Comparison of ENCODE assay signal across 18 cellular contexts in the genomic region with DNA sequence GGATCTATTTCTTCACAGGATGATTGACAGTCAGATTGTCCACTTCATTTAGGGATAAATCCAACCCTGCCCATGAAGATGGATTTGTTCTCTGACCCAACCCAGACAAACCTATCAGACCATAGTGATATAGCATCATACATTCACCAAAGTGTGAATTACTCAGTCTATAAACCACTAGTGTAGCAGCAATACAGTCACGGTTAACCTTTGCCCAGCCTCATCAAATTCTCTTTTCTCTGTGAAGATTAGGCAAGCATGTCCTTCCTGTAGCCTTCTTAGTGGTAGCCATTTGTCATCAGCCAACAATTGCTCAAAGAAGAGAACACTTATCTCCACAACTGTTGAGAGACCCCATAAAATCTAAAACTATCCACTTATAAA. TPM values are rescaled to one million over a fixed set of nuclear protein-coding genes. Genes with fewer than 3 reads are reported as not detected.
DNase-seq lines count a peak whose midpoint lies in the region; ATAC-seq and TF ChIP-seq lines count a peak whose summit lies in the region.
"Had no signal": no experiment of that assay in that cellular context is flagged by ENCODE, and none has a peak within 500 bp of the region (broad histone marks: within the 10 kb centered on the region; RNA-seq: fewer than 3 reads in every experiment).

No MANE protein-coding gene starts in this region.

- no peak overlapping the region for H3K4me3 ChIP-seq in foreskin fibroblast (ENCODE audit: low read depth in 1 of 2, low read length in 2 of 2)
- H3K4me3 ChIP-seq in sigmoid colon: no peak overlapping the region
- H3K4me3 ChIP-seq: right atrium auricular region had no signal

- no peak overlapping the region for H3K4me3 Mint-ChIP-seq in activated T-cell treated with anti-CD3 and anti-CD28 coated beads, Interleukin-2, amount 50 U/mL, for 4 hours
- no peak overlapping the region for H3K4me3 Mint-ChIP-seq in T-cell
- no peak overlapping the region for H3K4me3 Mint-ChIP-seq in stimulated activated naive B cell treated with anti-CD40 and anti-IgM and Interleukin-4, amounts not matched to agents 10 μg/mL and 1 μg/mL and 100 μg/mL, for 72 hours

- peaks cover 0 to 90% (median 7%) of the 10 kb centered on the region in 4 donors for H3K36me3 ChIP-seq in sigmoid colon
- H3K36me3 ChIP-seq: neutrophil had no signal

- no peaks in the 10 kb centered on the region for H3K4me1 ChIP-seq in sigmoid colon
- H3K4me1 ChIP-seq: right atrium auricular region had no signal

- no peak overlapping the region for H3K27ac ChIP-seq in sigmoid colon
- H3K27ac ChIP-seq: neutrophil, right atrium auricular region had no signal

- no peaks in the 10 kb centered on the region for H3K9me3 ChIP-seq in sigmoid colon
- H3K9me3 ChIP-seq: neutrophil, right atrium auricular region had no signal

- no peak for TF ChIP-seq EP300 in sigmoid colon (IDR thresholded peaks at IDR 0.05)

- no peaks in the 10 kb centered on the region for H3K9me3 Mint-ChIP-seq in activated T-cell treated with anti-CD3 and anti-CD28 coated beads, Interleukin-2, amount 50 U/mL, for 4 hours
- H3K9me3 Mint-ChIP-seq in T-cell: no peaks in the 10 kb centered on the region
- H3K9me3 Mint-ChIP-seq in stimulated activated naive B cell treated with anti-CD40 and anti-IgM and Interleukin-4, amounts not matched to agents 10 μg/mL and 1 μg/mL and 100 μg/mL, for 72 hours: no peaks in the 10 kb centered on the region

- no peaks in the 10 kb centered on the region for H3K27me3 ChIP-seq in sigmoid colon
- H3K27me3 ChIP-seq: neutrophil, right atrium auricular region had no signal

- CTCF ChIA-PET in T-cell (lab: Charles Lee): interaction anchor here in 1 of 2 donors (0.7 to 1.1 kb wide), 2 partner anchors 12 to 357 kb away, joined by 3 to 4 read pairs; no protein-coding TSS in a partner anchor

- H3K36me3 Mint-ChIP-seq in activated T-cell treated with anti-CD3 and anti-CD28 coated beads, Interleukin-2, amount 50 U/mL, for 4 hours (ENCODE audit: insufficient read depth): peaks cover 42% of the 10 kb centered on the region
- H3K36me3 Mint-ChIP-seq in T-cell: peaks cover 47% of the 10 kb centered on the region
- H3K36me3 Mint-ChIP-seq in stimulated activated naive B cell treated with anti-CD40 and anti-IgM and Interleukin-4, amounts not matched to agents 10 μg/mL and 1 μg/mL and 100 μg/mL, for 72 hours: peaks cover 26 to 31% of the 10 kb centered on the region in 2 donors

- TF ChIP-seq POLR2A in sigmoid colon (IDR thresholded peaks at IDR 0.05): no peak

- ATAC-seq in activated T-cell treated with anti-CD3 and anti-CD28 coated beads, Interleukin-2, amount 50 U/mL, for 4 hours: peak; percentile 43 to 54
- ATAC-seq in T-cell (replicated peaks in 1 of 4): no peak
- peak; percentile 18 to 34 for ATAC-seq in stimulated activated naive B cell treated with anti-CD40 and anti-IgM and Interleukin-4, amounts not matched to agents 10 μg/mL and 1 μg/mL and 100 μg/mL, for 72 hours (replicated peaks)
- no peak for ATAC-seq in GM18511 (IDR thresholded peaks at IDR 0.05; ENCODE audit: unreplicated experiment)

- peaks cover 20% of the 10 kb centered on the region for H3K4me1 Mint-ChIP-seq in activated T-cell treated with anti-CD3 and anti-CD28 coated beads, Interleukin-2, amount 50 U/mL, for 4 hours (ENCODE audit: low read depth)
- H3K4me1 Mint-ChIP-seq in T-cell: peaks cover 25 to 33% (median 30%) of the 10 kb centered on the region in 3 donors
- peaks cover 15 to 17% of the 10 kb centered on the region in 2 donors for H3K4me1 Mint-ChIP-seq in stimulated activated naive B cell treated with anti-CD40 and anti-IgM and Interleukin-4, amounts not matched to agents 10 μg/mL and 1 μg/mL and 100 μg/mL, for 72 hours

- TF ChIP-seq CTCF in foreskin fibroblast (IDR thresholded peaks at IDR 0.05; ENCODE audit: low read depth, low read length): no peak
- no peak for TF ChIP-seq CTCF in sigmoid colon (IDR thresholded peaks at IDR 0.05)

- DNase-seq in activated T-cell treated with anti-CD3 and anti-CD28 coated beads, Interleukin-2, amount 50 U/mL, for 4 hours: no peak
- no peak for DNase-seq in activated T-cell treated with anti-CD3 and anti-CD28 coated beads, Interleukin-2, amount 50 U/mL, for 48 hours
- DNase-seq in T-cell (no peak), foreskin fibroblast (peak; percentile 52 to 62), OCI-M2 (lab: John Stamatoyannopoulos, UW; ENCODE audit: unreplicated experiment) (no peak), sigmoid colon (no peak)
- no peak for DNase-seq in stimulated activated naive B cell treated with anti-CD40 and anti-IgM and Interleukin-4, amounts not matched to agents 10 μg/mL and 1 μg/mL and 100 μg/mL, for 72 hours
- DNase-seq: ACHN; activated CD4-positive, alpha-beta T cell treated with anti-CD3 and anti-CD28 coated beads for 4 hours; effector CD8-positive, alpha-beta T cell; NCI-H1105; NCI-H526 treated with DMSO at 0.1 percent for 48 hours; OCI-M1; substantia nigra; T-helper 9 cell had no signal

- intact Hi-C loops in sigmoid colon (cut with DNase I): no loop called here

- POLR2A ChIA-PET in T-cell (lab: Charles Lee): no interaction called here

- peak overlapping the region; percentile 9 to 67 for H3K27ac Mint-ChIP-seq in T-cell
- peak overlapping the region; percentile 32 for H3K27ac Mint-ChIP-seq in stimulated activated naive B cell treated with anti-CD40 and anti-IgM and Interleukin-4, amounts not matched to agents 10 μg/mL and 1 μg/mL and 100 μg/mL, for 72 hours

- no peaks in the 10 kb centered on the region for H3K27me3 Mint-ChIP-seq in activated T-cell treated with anti-CD3 and anti-CD28 coated beads, Interleukin-2, amount 50 U/mL, for 4 hours (ENCODE audit: low read depth)
- no peaks in the 10 kb centered on the region for H3K27me3 Mint-ChIP-seq in T-cell
- H3K27me3 Mint-ChIP-seq in stimulated activated naive B cell treated with anti-CD40 and anti-IgM and Interleukin-4, amounts not matched to agents 10 μg/mL and 1 μg/mL and 100 μg/mL, for 72 hours: no peaks in the 10 kb centered on the region

- WGBS in sigmoid colon, 2 donors: 48 to 66% methylated on average over 1 of the region's 1 CpG

RNA-seq across cellular contexts. Expression of gene BIRC2, which starts 14.4 kb away (rescaled TPM):
- total RNA-seq in activated T-cell treated with anti-CD3 and anti-CD28 coated beads, Interleukin-2, amount 50 U/mL, for 4 hours: 10 to 100 TPM; 25.0 to 31.9 (median 31.7) TPM
- total RNA-seq in T-cell (100 to 1,000 TPM in 1 of 5 donors, 10 to 100 TPM in 4; 53.3 to 100 (median 60.8) TPM), sigmoid colon (10 to 100 TPM; 32.7 to 56.0 (median 53.2) TPM)
- polyA plus RNA-seq in sigmoid colon: 10 to 100 TPM; 24.7 to 41.4 (median 40.9) TPM

RNA-seq across cellular contexts. Expression of gene BIRC3, which starts 15.3 kb away (rescaled TPM):
- total RNA-seq in activated T-cell treated with anti-CD3 and anti-CD28 coated beads, Interleukin-2, amount 50 U/mL, for 4 hours: 100 to 1,000 TPM in 1 of 3 donors, 10 to 100 TPM in 2; 77.2 to 105 (median 92.4) TPM
- 100 to 1,000 TPM in 2 of 5 donors, 10 to 100 TPM in 3; 82.6 to 114 (median 96.0) TPM for total RNA-seq in T-cell
- 10 to 100 TPM in 3 of 4 donors, 1 to 10 TPM in 1; 9.1 to 18.4 (median 13.2) TPM for total RNA-seq in sigmoid colon
- 10 to 100 TPM; 18.6 to 92.6 (median 84.8) TPM for polyA plus RNA-seq in sigmoid colon

Comparison
In these comparisons a context has a peak if more than half of its experiments do, and no peak if none do; other contexts are left out.
1. ATAC-seq: peak in activated T-cell treated with anti-CD3 and anti-CD28 coated beads, Interleukin-2, amount 50 U/mL, for 4 hours (2 of 2) and stimulated activated naive B cell treated with anti-CD40 and anti-IgM and Interleukin-4, amounts not matched to agents 10 μg/mL and 1 μg/mL and 100 μg/mL, for 72 hours (2 of 2); none in T-cell (0 of 4) and GM18511 (single experiment).
2. DNase-seq: peak in foreskin fibroblast (2 of 2); none in activated T-cell treated with anti-CD3 and anti-CD28 coated beads, Interleukin-2, amount 50 U/mL, for 4 hours (single experiment), activated T-cell treated with anti-CD3 and anti-CD28 coated beads, Interleukin-2, amount 50 U/mL, for 48 hours (0 of 2), T-cell (0 of 34), stimulated activated naive B cell treated with anti-CD40 and anti-IgM and Interleukin-4, amounts not matched to agents 10 μg/mL and 1 μg/mL and 100 μg/mL, for 72 hours (single experiment), OCI-M2 (single experiment) and sigmoid colon (single experiment).
3. RNA of gene BIRC3, which starts 15.3 kb away (total RNA-seq): 82.6 to 114 TPM in T-cell and 77.2 to 105 TPM in activated T-cell treated with anti-CD3 and anti-CD28 coated beads, Interleukin-2, amount 50 U/mL, for 4 hours; 9.1 to 18.4 TPM in sigmoid colon; every median in the first group is over 4 times any median in the second.